Comparison of ENCODE assay signal across 8 cellular contexts in genomic region chr22:23716811-23717801, GRCh38. TPM values are rescaled to one million over a fixed set of nuclear protein-coding genes. Genes with fewer than 3 reads are reported as not detected.
DNase-seq lines count a peak whose midpoint lies in the region; ATAC-seq and TF ChIP-seq lines count a peak whose summit lies in the region.

No MANE protein-coding gene starts in this region.

- H3K4me1 Mint-ChIP-seq in activated CD4-positive, alpha-beta T cell treated with anti-CD3 and anti-CD28 coated beads, Interleukin-2, amount 10 ng/mL, durations not matched to agents 24 days and 14 days, result peaks cover 14% of the 10 kb centered on the region

- H3K9me3 Mint-ChIP-seq in activated CD4-positive, alpha-beta T cell treated with anti-CD3 and anti-CD28 coated beads, Interleukin-2, amount 10 ng/mL, durations not matched to agents 24 days and 14 days, result no peaks in the 10 kb centered on the region

- peaks cover 21% of the 10 kb centered on the region for H3K36me3 Mint-ChIP-seq in activated CD4-positive, alpha-beta T cell treated with anti-CD3 and anti-CD28 coated beads, Interleukin-2, amount 10 ng/mL, durations not matched to agents 24 days and 14 days (ENCODE audit: low read depth)

- H3K9me3 ChIP-seq in colonic mucosa, result no peaks in the 10 kb centered on the region

- H3K9ac ChIP-seq in colonic mucosa (ENCODE audit: low read depth in 2 of 2, low read length in 2 of 2), result peak overlapping the region; percentile 74 to 80

- DNase-seq in NCI-H1417 (lab: John Stamatoyannopoulos, UW) (peak; percentile 77 to 83 (median 82)), NCI-H1417 treated with DMSO at 0.1 percent for 48 hours (lab: John Stamatoyannopoulos, UW) (no peak), NCI-H524 (lab: John Stamatoyannopoulos, UW) (peak; percentile 72 to 90), colonic mucosa (peak; percentile 89)
- DNase-seq in activated CD4-positive, alpha-beta T cell treated with anti-CD3 and anti-CD28 coated beads, Interleukin-2, amount 10 ng/mL, durations not matched to agents 24 days and 14 days, result peak; percentile 96
- peak; percentile 48 to 70 for DNase-seq in stimulated activated CD4-positive, alpha-beta T cell treated with anti-CD3 and anti-CD28 coated beads, Interleukin-1b, Interleukin-23, amount 100 ng/mL, for 1 hour (ENCODE audit: low read depth in 2 of 2)

- H3K4me1 ChIP-seq in colonic mucosa, result peaks cover 8% of the 10 kb centered on the region

- ATAC-seq in HG03175 (IDR thresholded peaks at IDR 0.05; ENCODE audit: unreplicated experiment), result peak; percentile 75

- peak overlapping the region; percentile 93 for H3K4me3 ChIP-seq in colonic mucosa

- no peaks in the 10 kb centered on the region for H3K36me3 ChIP-seq in colonic mucosa

- peak overlapping the region; percentile 80 for H3K4me3 Mint-ChIP-seq in activated CD4-positive, alpha-beta T cell treated with anti-CD3 and anti-CD28 coated beads, Interleukin-2, amount 10 ng/mL, durations not matched to agents 24 days and 14 days

- intact Hi-C loops in activated CD4-positive, alpha-beta T cell treated with anti-CD3 and anti-CD28 coated beads, Interleukin-2, amount 10 ng/mL, durations not matched to agents 24 days and 14 days (cut with micrococcal nuclease), result loop anchor here (1.0 to 10.0 kb wide), 4 partner anchors 20 to 177 kb away; partner anchors contain the start of genes DERL3, MIF and SMARCB1
- intact Hi-C loops in colonic mucosa (cut with DNase I), result no loop called here

- H3K27ac Mint-ChIP-seq in activated CD4-positive, alpha-beta T cell treated with anti-CD3 and anti-CD28 coated beads, Interleukin-2, amount 10 ng/mL, durations not matched to agents 24 days and 14 days, result peak overlapping the region; percentile 87

- H3K27me3 ChIP-seq in colonic mucosa, result no peaks in the 10 kb centered on the region
- H3K27me3 ChIP-seq in layer of hippocampus (ENCODE audit: control insufficient read depth, insufficient read depth, low read length), result no peaks in the 10 kb centered on the region

- TF ChIP-seq CTCF in colonic mucosa (IDR thresholded peaks at IDR 0.05), result no peak

- H3K27ac ChIP-seq in colonic mucosa (peak overlapping the region; percentile 69), layer of hippocampus (ENCODE audit: low read depth, low read length) (peak overlapping the region; percentile 75)

- H3K27me3 Mint-ChIP-seq in activated CD4-positive, alpha-beta T cell treated with anti-CD3 and anti-CD28 coated beads, Interleukin-2, amount 10 ng/mL, durations not matched to agents 24 days and 14 days, result no peaks in the 10 kb centered on the region

RNA-seq across cellular contexts. Expression of gene RGL4, which starts 26.3 kb away (rescaled TPM):
- total RNA-seq in activated CD4-positive, alpha-beta T cell treated with anti-CD3 and anti-CD28 coated beads, Interleukin-2, amount 10 ng/mL, durations not matched to agents 24 days and 14 days, result 6.9 TPM in 2 replicates
- under 1 TPM; 0.35 to 0.45 TPM for total RNA-seq in colonic mucosa

RNA-seq across cellular contexts. Expression of gene ZNF70, which starts 33.8 kb away (rescaled TPM):
- 2.5 and 2.6 TPM in 2 replicates for total RNA-seq in activated CD4-positive, alpha-beta T cell treated with anti-CD3 and anti-CD28 coated beads, Interleukin-2, amount 10 ng/mL, durations not matched to agents 24 days and 14 days
- total RNA-seq in colonic mucosa, result 1 to 10 TPM; 2.8 to 3.5 TPM

RNA-seq across cellular contexts. Expression of gene VPREB3, which starts 37.1 kb away (rescaled TPM):
- total RNA-seq in activated CD4-positive, alpha-beta T cell treated with anti-CD3 and anti-CD28 coated beads, Interleukin-2, amount 10 ng/mL, durations not matched to agents 24 days and 14 days, result not detected in 2 replicates
- 1 to 10 TPM; 1.2 to 1.9 TPM for total RNA-seq in colonic mucosa

RNA-seq across cellular contexts. Expression of gene C22orf15, which starts 45.7 kb away (rescaled TPM):
- total RNA-seq in activated CD4-positive, alpha-beta T cell treated with anti-CD3 and anti-CD28 coated beads, Interleukin-2, amount 10 ng/mL, durations not matched to agents 24 days and 14 days, result 0.16 and 0.19 TPM in 2 replicates
- not detected for total RNA-seq in colonic mucosa

RNA-seq across cellular contexts. Expression of gene CHCHD10, which starts 50.7 kb away (rescaled TPM):
- total RNA-seq in activated CD4-positive, alpha-beta T cell treated with anti-CD3 and anti-CD28 coated beads, Interleukin-2, amount 10 ng/mL, durations not matched to agents 24 days and 14 days, result 122 and 126 TPM in 2 replicates
- 100 to 1,000 TPM; 420 to 719 TPM for total RNA-seq in colonic mucosa
